In the genomic region with DNA sequence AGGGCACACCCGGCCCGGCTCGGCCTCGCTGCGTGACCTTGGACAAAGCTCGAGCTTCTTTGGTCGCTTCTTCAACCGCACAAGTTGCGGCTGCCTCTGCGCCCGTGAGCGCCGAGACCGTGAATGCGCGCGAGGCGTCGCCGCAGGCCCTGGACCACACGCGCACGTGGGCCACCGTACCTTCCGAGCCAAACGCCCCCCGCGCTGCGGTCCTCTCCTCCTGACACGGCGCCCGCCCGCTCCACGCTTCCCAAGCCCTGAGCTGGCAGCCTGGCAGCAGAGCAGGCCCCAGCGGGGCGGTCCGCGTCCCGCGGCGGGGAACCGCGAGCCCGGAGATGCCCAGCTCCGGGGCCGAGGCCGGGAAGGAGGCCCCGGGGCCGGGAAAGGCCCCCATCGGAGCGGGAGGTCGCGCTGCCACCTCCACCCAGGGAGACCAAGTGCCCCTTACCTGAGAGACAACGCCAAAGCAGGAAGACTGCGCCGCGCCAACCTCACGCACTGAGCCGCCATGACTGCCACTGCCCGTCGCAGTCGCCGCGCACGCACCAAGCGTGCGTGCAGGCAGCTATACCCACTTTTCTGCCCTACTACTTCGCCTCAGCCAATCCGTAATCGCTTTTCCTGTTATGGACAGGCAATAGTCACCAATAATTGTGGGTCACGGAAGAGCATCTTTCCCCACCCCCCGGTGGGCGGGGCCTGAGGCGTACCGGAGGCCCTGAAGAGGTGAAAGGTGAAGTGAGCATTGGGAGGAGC, we compare ENCODE assay signal across 1 cellular context.
A peak's percentile ranks its signal among the peaks of the same experiment; 100 is the strongest.
TF ChIP-seq lines count a peak whose summit lies in the region.

Gene GRPEL1, minus strand, starts transcription at position 542 of the 756 bp plus-strand sequence. Its CDS starts 32 bp downstream, at position 510.

TF ChIP-seq in HepG2, 621 proteins besides CTCF, POLR2A, EP300 and RAD21 (continued from another document and continues in another):
- TF ChIP-seq, protein P1, sequence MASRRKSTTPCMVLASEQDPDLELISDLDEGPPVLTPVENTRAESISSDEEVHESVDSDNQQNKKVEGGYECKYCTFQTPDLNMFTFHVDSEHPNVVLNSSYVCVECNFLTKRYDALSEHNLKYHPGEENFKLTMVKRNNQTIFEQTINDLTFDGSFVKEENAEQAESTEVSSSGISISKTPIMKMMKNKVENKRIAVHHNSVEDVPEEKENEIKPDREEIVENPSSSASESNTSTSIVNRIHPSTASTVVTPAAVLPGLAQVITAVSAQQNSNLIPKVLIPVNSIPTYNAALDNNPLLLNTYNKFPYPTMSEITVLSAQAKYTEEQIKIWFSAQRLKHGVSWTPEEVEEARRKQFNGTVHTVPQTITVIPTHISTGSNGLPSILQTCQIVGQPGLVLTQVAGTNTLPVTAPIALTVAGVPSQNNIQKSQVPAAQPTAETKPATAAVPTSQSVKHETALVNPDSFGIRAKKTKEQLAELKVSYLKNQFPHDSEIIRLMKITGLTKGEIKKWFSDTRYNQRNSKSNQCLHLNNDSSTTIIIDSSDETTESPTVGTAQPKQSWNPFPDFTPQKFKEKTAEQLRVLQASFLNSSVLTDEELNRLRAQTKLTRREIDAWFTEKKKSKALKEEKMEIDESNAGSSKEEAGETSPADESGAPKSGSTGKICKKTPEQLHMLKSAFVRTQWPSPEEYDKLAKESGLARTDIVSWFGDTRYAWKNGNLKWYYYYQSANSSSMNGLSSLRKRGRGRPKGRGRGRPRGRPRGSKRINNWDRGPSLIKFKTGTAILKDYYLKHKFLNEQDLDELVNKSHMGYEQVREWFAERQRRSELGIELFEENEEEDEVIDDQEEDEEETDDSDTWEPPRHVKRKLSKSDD (CRISPR knock-in tag; IDR thresholded peaks at IDR 0.05; ENCODE audit: low read depth), result 0 out of 2 replicates have a peak, but pooled peaks have one; percentile 73
- TF ChIP-seq, protein P2, sequence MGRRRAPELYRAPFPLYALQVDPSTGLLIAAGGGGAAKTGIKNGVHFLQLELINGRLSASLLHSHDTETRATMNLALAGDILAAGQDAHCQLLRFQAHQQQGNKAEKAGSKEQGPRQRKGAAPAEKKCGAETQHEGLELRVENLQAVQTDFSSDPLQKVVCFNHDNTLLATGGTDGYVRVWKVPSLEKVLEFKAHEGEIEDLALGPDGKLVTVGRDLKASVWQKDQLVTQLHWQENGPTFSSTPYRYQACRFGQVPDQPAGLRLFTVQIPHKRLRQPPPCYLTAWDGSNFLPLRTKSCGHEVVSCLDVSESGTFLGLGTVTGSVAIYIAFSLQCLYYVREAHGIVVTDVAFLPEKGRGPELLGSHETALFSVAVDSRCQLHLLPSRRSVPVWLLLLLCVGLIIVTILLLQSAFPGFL (CRISPR knock-in tag; IDR thresholded peaks at IDR 0.05), result no peak
- peak; percentile 76 for TF ChIP-seq KMT2B (CRISPR knock-in tag; IDR thresholded peaks at IDR 0.05)
- TF ChIP-seq PRMT3 (CRISPR knock-in tag; IDR thresholded peaks at IDR 0.05; ENCODE audit: borderline replicate concordance, low read depth), result no peak
- peak; percentile 96 for TF ChIP-seq RBFOX2 (IDR thresholded peaks at IDR 0.05; ENCODE audit: low read depth, low read length)
- no peak for TF ChIP-seq ZNF577 (CRISPR knock-in tag; IDR thresholded peaks at IDR 0.05; ENCODE audit: borderline replicate concordance, low read depth)
- TF ChIP-seq PAX8 (CRISPR knock-in tag; IDR thresholded peaks at IDR 0.05; ENCODE audit: borderline replicate concordance), result peak; percentile 91; the same call in 1 of the 2 replicates
- peak; percentile 78; the same call in 1 of the 2 replicates for TF ChIP-seq ZNF772 (CRISPR knock-in tag; IDR thresholded peaks at IDR 0.05)
- peak; percentile 71 for TF ChIP-seq MEIS2 (CRISPR knock-in tag; IDR thresholded peaks at IDR 0.05)
- peak; percentile 57; the same call in 1 of the 2 replicates for TF ChIP-seq ZNF350 (CRISPR knock-in tag; IDR thresholded peaks at IDR 0.05; ENCODE audit: borderline replicate concordance, low read depth)
- 0 out of 2 replicates have a peak, but pooled peaks have one; percentile 5 for TF ChIP-seq KLF11 (CRISPR knock-in tag; IDR thresholded peaks at IDR 0.05)
- 0 out of 2 replicates have a peak, but pooled peaks have one; percentile 57 for TF ChIP-seq ZNF431 (CRISPR knock-in tag; IDR thresholded peaks at IDR 0.05; ENCODE audit: borderline replicate concordance, low read depth)
- TF ChIP-seq ZMYM4 (CRISPR knock-in tag; IDR thresholded peaks at IDR 0.05), result peak; percentile 52; the same call in 1 of the 2 replicates
- no peak for TF ChIP-seq DNMT1 (CRISPR knock-in tag; IDR thresholded peaks at IDR 0.05)
- TF ChIP-seq SNRNP70 (IDR thresholded peaks at IDR 0.05; ENCODE audit: low read depth, low read length), result no peak
- peak; percentile 57 for TF ChIP-seq RBM39 (IDR thresholded peaks at IDR 0.05; ENCODE audit: low read depth, low read length, poor library complexity, severe bottlenecking)
- no peak; the same call in 1 of the 2 replicates for TF ChIP-seq FOXC1 (CRISPR knock-in tag; IDR thresholded peaks at IDR 0.05; ENCODE audit: borderline replicate concordance)
- peak; percentile 67; the same call in 1 of the 2 replicates for TF ChIP-seq BRCA1 (CRISPR knock-in tag; IDR thresholded peaks at IDR 0.05)
- no peak for TF ChIP-seq MTF1 (CRISPR knock-in tag; IDR thresholded peaks at IDR 0.05)
- TF ChIP-seq NCOA1 (CRISPR knock-in tag; IDR thresholded peaks at IDR 0.05), result peak; percentile 11; the same call in 1 of the 2 replicates
- TF ChIP-seq, protein P3, sequence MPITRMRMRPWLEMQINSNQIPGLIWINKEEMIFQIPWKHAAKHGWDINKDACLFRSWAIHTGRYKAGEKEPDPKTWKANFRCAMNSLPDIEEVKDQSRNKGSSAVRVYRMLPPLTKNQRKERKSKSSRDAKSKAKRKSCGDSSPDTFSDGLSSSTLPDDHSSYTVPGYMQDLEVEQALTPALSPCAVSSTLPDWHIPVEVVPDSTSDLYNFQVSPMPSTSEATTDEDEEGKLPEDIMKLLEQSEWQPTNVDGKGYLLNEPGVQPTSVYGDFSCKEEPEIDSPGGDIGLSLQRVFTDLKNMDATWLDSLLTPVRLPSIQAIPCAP (CRISPR knock-in tag; IDR thresholded peaks at IDR 0.05; ENCODE audit: low read depth), result 0 out of 2 replicates have a peak, but pooled peaks have one; percentile 65
- TF ChIP-seq CREM (IDR thresholded peaks at IDR 0.05), result peak; percentile 60; the same call in 1 of the 2 replicates
- TF ChIP-seq CREM (CRISPR knock-in tag; IDR thresholded peaks at IDR 0.05), result no peak
- TF ChIP-seq HDAC2 (CRISPR knock-in tag; IDR thresholded peaks at IDR 0.05), result peak; percentile 27; the same call in 1 of the 2 replicates
- TF ChIP-seq ISX (CRISPR knock-in tag; conservative IDR thresholded peaks at IDR 0.05), result no peak
- no peak for TF ChIP-seq ZNF605 (CRISPR knock-in tag; IDR thresholded peaks at IDR 0.05)
- TF ChIP-seq, protein P4, sequence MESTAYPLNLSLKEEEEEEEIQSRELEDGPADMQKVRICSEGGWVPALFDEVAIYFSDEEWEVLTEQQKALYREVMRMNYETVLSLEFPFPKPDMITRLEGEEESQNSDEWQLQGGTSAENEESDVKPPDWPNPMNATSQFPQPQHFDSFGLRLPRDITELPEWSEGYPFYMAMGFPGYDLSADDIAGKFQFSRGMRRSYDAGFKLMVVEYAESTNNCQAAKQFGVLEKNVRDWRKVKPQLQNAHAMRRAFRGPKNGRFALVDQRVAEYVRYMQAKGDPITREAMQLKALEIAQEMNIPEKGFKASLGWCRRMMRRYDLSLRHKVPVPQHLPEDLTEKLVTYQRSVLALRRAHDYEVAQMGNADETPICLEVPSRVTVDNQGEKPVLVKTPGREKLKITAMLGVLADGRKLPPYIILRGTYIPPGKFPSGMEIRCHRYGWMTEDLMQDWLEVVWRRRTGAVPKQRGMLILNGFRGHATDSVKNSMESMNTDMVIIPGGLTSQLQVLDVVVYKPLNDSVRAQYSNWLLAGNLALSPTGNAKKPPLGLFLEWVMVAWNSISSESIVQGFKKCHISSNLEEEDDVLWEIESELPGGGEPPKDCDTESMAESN (CRISPR knock-in tag; conservative IDR thresholded peaks at IDR 0.05), result peak; percentile 55; the same call in 1 of the 2 replicates
- no peak for TF ChIP-seq ZNF484 (CRISPR knock-in tag; IDR thresholded peaks at IDR 0.05; ENCODE audit: borderline replicate concordance, low read depth)
- peak; percentile 77; the same call in 1 of the 2 replicates for TF ChIP-seq DR1 (CRISPR knock-in tag; IDR thresholded peaks at IDR 0.05)
- peak; percentile 83; the same call in 1 of the 2 replicates for TF ChIP-seq GLI4 (CRISPR knock-in tag; IDR thresholded peaks at IDR 0.05; ENCODE audit: borderline replicate concordance)
- peak; percentile 71 for TF ChIP-seq ZNF543 (CRISPR knock-in tag; IDR thresholded peaks at IDR 0.05)
- TF ChIP-seq ZNF138 (CRISPR knock-in tag; IDR thresholded peaks at IDR 0.05; ENCODE audit: low read depth), result peak; percentile 75
- peak; percentile 85 for TF ChIP-seq ZNF883 (CRISPR knock-in tag; IDR thresholded peaks at IDR 0.05; ENCODE audit: not compliant biosample characterization)
- TF ChIP-seq, protein P5, sequence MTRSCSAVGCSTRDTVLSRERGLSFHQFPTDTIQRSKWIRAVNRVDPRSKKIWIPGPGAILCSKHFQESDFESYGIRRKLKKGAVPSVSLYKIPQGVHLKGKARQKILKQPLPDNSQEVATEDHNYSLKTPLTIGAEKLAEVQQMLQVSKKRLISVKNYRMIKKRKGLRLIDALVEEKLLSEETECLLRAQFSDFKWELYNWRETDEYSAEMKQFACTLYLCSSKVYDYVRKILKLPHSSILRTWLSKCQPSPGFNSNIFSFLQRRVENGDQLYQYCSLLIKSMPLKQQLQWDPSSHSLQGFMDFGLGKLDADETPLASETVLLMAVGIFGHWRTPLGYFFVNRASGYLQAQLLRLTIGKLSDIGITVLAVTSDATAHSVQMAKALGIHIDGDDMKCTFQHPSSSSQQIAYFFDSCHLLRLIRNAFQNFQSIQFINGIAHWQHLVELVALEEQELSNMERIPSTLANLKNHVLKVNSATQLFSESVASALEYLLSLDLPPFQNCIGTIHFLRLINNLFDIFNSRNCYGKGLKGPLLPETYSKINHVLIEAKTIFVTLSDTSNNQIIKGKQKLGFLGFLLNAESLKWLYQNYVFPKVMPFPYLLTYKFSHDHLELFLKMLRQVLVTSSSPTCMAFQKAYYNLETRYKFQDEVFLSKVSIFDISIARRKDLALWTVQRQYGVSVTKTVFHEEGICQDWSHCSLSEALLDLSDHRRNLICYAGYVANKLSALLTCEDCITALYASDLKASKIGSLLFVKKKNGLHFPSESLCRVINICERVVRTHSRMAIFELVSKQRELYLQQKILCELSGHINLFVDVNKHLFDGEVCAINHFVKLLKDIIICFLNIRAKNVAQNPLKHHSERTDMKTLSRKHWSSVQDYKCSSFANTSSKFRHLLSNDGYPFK (CRISPR knock-in tag; IDR thresholded peaks at IDR 0.05; ENCODE audit: borderline replicate concordance), result peak; percentile 70
- TF ChIP-seq, protein P6, sequence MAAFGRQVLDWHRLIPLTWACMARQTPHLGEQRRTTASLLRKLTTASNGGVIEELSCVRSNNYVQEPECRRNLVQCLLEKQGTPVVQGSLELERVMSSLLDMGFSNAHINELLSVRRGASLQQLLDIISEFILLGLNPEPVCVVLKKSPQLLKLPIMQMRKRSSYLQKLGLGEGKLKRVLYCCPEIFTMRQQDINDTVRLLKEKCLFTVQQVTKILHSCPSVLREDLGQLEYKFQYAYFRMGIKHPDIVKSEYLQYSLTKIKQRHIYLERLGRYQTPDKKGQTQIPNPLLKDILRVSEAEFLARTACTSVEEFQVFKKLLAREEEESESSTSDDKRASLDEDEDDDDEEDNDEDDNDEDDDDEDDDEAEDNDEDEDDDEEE (CRISPR knock-in tag; IDR thresholded peaks at IDR 0.05), result peak; percentile 71
- no peak for TF ChIP-seq ARID3A (IDR thresholded peaks at IDR 0.05; ENCODE audit: low read depth, low read length)
- TF ChIP-seq MTF2 (CRISPR knock-in tag; IDR thresholded peaks at IDR 0.05; ENCODE audit: borderline replicate concordance), result peak; percentile 11; the same call in 1 of the 2 replicates
- peak; percentile 41; the same call in 1 of the 2 replicates for TF ChIP-seq ZNF33B (CRISPR knock-in tag; IDR thresholded peaks at IDR 0.05)
- peak; percentile 79 for TF ChIP-seq GATAD1 (CRISPR knock-in tag; IDR thresholded peaks at IDR 0.05)
- peak; percentile 87 for TF ChIP-seq ZBTB8A (CRISPR knock-in tag; IDR thresholded peaks at IDR 0.05; ENCODE audit: borderline replicate concordance, low read depth)
- no peak for TF ChIP-seq FOXP1 (IDR thresholded peaks at IDR 0.05)
- no peak for TF ChIP-seq FOXP1 (CRISPR knock-in tag; IDR thresholded peaks at IDR 0.05)
- peak; percentile 69 for TF ChIP-seq ZNF547 (CRISPR knock-in tag; IDR thresholded peaks at IDR 0.05)
- peak; percentile 85 for TF ChIP-seq ZFX (CRISPR knock-in tag; IDR thresholded peaks at IDR 0.05; ENCODE audit: low read depth)
- TF ChIP-seq PBX3 (CRISPR knock-in tag; IDR thresholded peaks at IDR 0.05; ENCODE audit: borderline replicate concordance), result peak; percentile 85; the same call in 1 of the 2 replicates
- peak; percentile 82; the same call in 1 of the 2 replicates for TF ChIP-seq ZNF782 (CRISPR knock-in tag; IDR thresholded peaks at IDR 0.05; ENCODE audit: borderline replicate concordance)
- TF ChIP-seq SYNCRIP (IDR thresholded peaks at IDR 0.05; ENCODE audit: insufficient read depth, low read depth, low read length), result no peak
